Comparison of ENCODE assay signal across 7 cellular contexts in the genomic region with DNA sequence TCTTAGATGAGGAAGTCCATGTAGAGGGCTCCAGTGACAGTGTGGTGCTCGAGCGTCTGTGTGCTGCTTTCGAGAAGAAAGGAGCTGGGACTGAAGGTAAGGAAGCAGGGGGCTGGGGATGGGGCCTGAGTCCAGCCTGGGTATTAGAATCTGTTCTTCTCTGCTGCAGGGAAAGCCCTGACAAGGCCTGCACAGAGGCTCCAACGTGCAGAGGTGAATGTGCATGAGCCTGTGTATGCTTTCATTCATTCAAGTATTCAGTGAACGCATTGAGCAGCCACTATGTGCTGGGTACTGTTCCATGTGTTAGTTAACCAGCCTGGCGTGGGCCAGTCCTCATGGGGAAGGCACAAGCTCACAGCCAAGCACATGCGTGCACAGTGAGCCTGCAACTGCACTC.
"Had no signal": no experiment of that assay in that cellular context is flagged by ENCODE, and none has a peak within 500 bp of the region (broad histone marks: within the 10 kb centered on the region; RNA-seq: fewer than 3 reads in every experiment).

No MANE protein-coding gene starts in this region.

- H3K27ac Mint-ChIP-seq: GM23338, H9, HFFc6 had no signal

- H3K4me2 ChIP-seq: GM23338 had no signal

- H3K9me3 Mint-ChIP-seq: H9 had no signal

- H3K4me3 ChIP-seq: GM23338 had no signal

- H3K27ac ChIP-seq: HL-60 had no signal

- H3K4me1 Mint-ChIP-seq: GM23338, H9 had no signal

- DNase-seq: H9, HCEC 1CT, HFFc6, IMR-90, KBM-7 had no signal

- H3K4me3 Mint-ChIP-seq: GM23338, H9, HFFc6 had no signal

- ATAC-seq: GM23338 had no signal

- H2AFZ ChIP-seq: GM23338 had no signal
